ENCODE assay signal across 11 cellular contexts in the genomic region with DNA sequence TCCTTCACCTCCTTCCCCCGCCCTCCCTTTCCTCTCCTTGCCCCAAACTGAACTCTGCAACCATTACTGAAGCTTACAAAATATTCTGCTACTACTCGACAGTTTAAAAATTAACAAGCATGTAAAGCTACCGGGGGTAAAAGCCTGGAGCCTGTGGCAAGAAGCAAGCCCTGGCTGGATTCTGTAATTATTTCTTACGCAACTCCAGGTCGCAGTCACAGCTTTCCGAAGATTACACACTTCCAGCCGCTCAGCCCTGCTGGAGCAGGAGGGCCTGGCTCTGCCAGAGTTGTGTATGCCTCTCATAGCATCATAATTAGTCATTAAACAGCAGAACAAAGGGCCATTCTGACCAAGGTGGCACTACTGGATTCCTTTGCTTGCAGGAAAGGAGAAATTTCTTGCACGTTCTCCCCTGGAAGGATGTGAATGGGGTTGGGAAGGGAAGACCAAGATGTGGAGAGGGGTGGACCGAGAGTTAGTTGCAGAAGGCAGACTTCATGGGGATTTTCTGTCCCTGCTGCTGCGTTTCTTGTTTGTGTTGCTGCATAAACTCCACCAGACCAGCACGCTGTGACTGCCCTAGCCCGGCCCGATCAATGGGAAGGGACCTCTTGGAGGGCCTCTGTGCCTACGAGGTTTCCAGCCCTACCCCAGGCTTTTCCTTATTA. TPM values are rescaled to one million over a fixed set of nuclear protein-coding genes. Genes with fewer than 3 reads are reported as not detected.
DNase-seq lines count a peak whose midpoint lies in the region; ATAC-seq, FAIRE-seq and TF ChIP-seq lines count a peak whose summit lies in the region.
"Had no signal": no experiment of that assay in that cellular context is flagged by ENCODE, and none has a peak within 500 bp of the region (broad histone marks: within the 10 kb centered on the region; RNA-seq: fewer than 3 reads in every experiment).

No MANE protein-coding gene starts in this region.

- H3K9me3 Mint-ChIP-seq in astrocyte (ENCODE audit: unreplicated experiment): no peaks in the 10 kb centered on the region

- peak overlapping the region; percentile 50 for H3K4me3 Mint-ChIP-seq in astrocyte (ENCODE audit: unreplicated experiment)
- H3K4me3 Mint-ChIP-seq: B cell had no signal

- FAIRE-seq in astrocyte (lab: Jason Lieb, UNC) (peak; percentile 49), urothelium cell line (lab: Jason Lieb, UNC) (no peak)

- TF ChIP-seq CTCF in left ventricle myocardium inferior (IDR thresholded peaks at IDR 0.05; ENCODE audit: borderline replicate concordance) (no peak), astrocyte (IDR thresholded peaks at IDR 0.05; ENCODE audit: insufficient read depth, low read depth, low read length) (no peak), omental fat pad (IDR thresholded peaks at IDR 0.05) (no peak)

- no peaks in the 10 kb centered on the region for H3K36me3 ChIP-seq in left ventricle myocardium inferior
- H3K36me3 ChIP-seq in astrocyte (ENCODE audit: insufficient read depth, low read length): no peaks in the 10 kb centered on the region

- peak overlapping the region; percentile 85 for H3K27ac Mint-ChIP-seq in astrocyte (ENCODE audit: unreplicated experiment)
- H3K27ac Mint-ChIP-seq: B cell had no signal

- H3K36me3 Mint-ChIP-seq in astrocyte (ENCODE audit: low read depth, unreplicated experiment): no peaks in the 10 kb centered on the region

- peak overlapping the region; percentile 30 for H3K9ac ChIP-seq in astrocyte (ENCODE audit: low read length)

- peak overlapping the region; percentile 68 for H3K4me2 ChIP-seq in astrocyte (ENCODE audit: low read length)

- H2AFZ ChIP-seq in astrocyte (ENCODE audit: low read depth, low read length): peak overlapping the region; percentile 50

- H3K4me3 ChIP-seq in left ventricle myocardium inferior (no peak overlapping the region), astrocyte (ENCODE audit: insufficient read depth, low read depth, low read length) (no peak overlapping the region)

- H3K27me3 ChIP-seq in left ventricle myocardium inferior (ENCODE audit: low read depth) (peaks cover 86% of the 10 kb centered on the region), astrocyte (ENCODE audit: insufficient read depth, low read length) (peaks cover 4% of the 10 kb centered on the region)

- H3K4me1 ChIP-seq in left ventricle myocardium inferior (peaks cover 4% of the 10 kb centered on the region), astrocyte (ENCODE audit: insufficient read depth, low read length) (peaks cover 15% of the 10 kb centered on the region)

- peak; percentile 94 for ATAC-seq in Right ventricle myocardium inferior
- ATAC-seq in left colon: peak; percentile 83
- no peak for ATAC-seq in HG03025 (IDR thresholded peaks at IDR 0.05; ENCODE audit: low FRiP score, unreplicated experiment)
- no peak for ATAC-seq in omental fat pad (ENCODE audit: low FRiP score)

- DNase-seq in Right ventricle myocardium inferior (ENCODE audit: missing footprints) (no peak), left ventricle myocardium inferior (no peak), astrocyte (ENCODE audit: low read depth) (peak; percentile 87), left colon (peak; percentile 40 to 68), urothelium cell line (ENCODE audit: low spot score) (peak; percentile 79), NCI-H774 (lab: John Stamatoyannopoulos, UW) (no peak), omental fat pad (ENCODE audit: low spot score) (no peak)
- DNase-seq: hippocampal formation, NCI-H1930 had no signal

- H4K20me1 ChIP-seq in astrocyte (ENCODE audit: insufficient read depth, low read length): no peaks in the 10 kb centered on the region

- no peaks in the 10 kb centered on the region for H3K79me2 ChIP-seq in astrocyte (ENCODE audit: insufficient read depth, low read length)

- intact Hi-C loops in Right ventricle myocardium inferior (cut with DNase I) (no loop called here), left ventricle myocardium inferior (cut with micrococcal nuclease) (no loop called here), left colon (cut with DNase I, micrococcal nuclease) (no loop called here)

- H3K27ac ChIP-seq in left ventricle myocardium inferior (replicated peaks) (no peak overlapping the region), astrocyte (ENCODE audit: low read depth, low read length) (peak overlapping the region; percentile 12)

- H3K9me3 ChIP-seq in left ventricle myocardium inferior (replicated peaks) (peaks cover 7% of the 10 kb centered on the region), astrocyte (ENCODE audit: insufficient read depth, low read depth, low read length) (no peaks in the 10 kb centered on the region)

- H3K4me1 Mint-ChIP-seq in astrocyte (ENCODE audit: low read depth, unreplicated experiment): peaks cover 11% of the 10 kb centered on the region
- H3K4me1 Mint-ChIP-seq: B cell had no signal

- peaks cover 2% of the 10 kb centered on the region for H3K27me3 Mint-ChIP-seq in astrocyte (ENCODE audit: low read depth, unreplicated experiment)

RNA-seq across cellular contexts. Expression of a gene that starts 23.6 kb away (rescaled TPM):
- not detected for total RNA-seq in Right ventricle myocardium inferior
- not detected for total RNA-seq in left ventricle myocardium inferior
- 0.24 and 0.39 TPM in 2 replicates for total RNA-seq in astrocyte
- under 1 TPM; 0.27 to 0.42 TPM for total RNA-seq in left colon
- total RNA-seq in omental fat pad: not detected
- total RNA-seq: B cell had no signal

RNA-seq across cellular contexts. Expression of a gene that starts 53.9 kb away (rescaled TPM):
- total RNA-seq in Right ventricle myocardium inferior: 0.24 TPM
- total RNA-seq in left ventricle myocardium inferior: 0.30 TPM
- 0.46 and 0.61 TPM in 2 replicates for total RNA-seq in astrocyte
- total RNA-seq in left colon: 10 to 100 TPM in 1 of 2 donors, 1 to 10 TPM in 1; 3.0 to 15.2 TPM
- 1 to 10 TPM in 2 of 4 donors, under 1 TPM in 2; 0.65 to 1.1 (median 0.95) TPM for total RNA-seq in omental fat pad
- total RNA-seq: B cell had no signal

Comparison
In these comparisons a context has a peak if more than half of its experiments do, and no peak if none do; other contexts are left out.
1. ATAC-seq: peak in Right ventricle myocardium inferior (single experiment) and left colon (single experiment); none in HG03025 (single experiment) and omental fat pad (single experiment).
2. DNase-seq: peak in astrocyte (single experiment), left colon (2 of 2) and urothelium cell line (single experiment); none in Right ventricle myocardium inferior (single experiment), left ventricle myocardium inferior (single experiment), NCI-H774 (single experiment) and omental fat pad (single experiment).